Comparison of ENCODE assay signal across 36 cellular contexts in genomic region chr5:147854894-147855773, GRCh38. TPM values are rescaled to one million over a fixed set of nuclear protein-coding genes. Genes with fewer than 3 reads are reported as not detected.
"Had no signal": no experiment of that assay in that cellular context is flagged by ENCODE, and none has a peak within 500 bp of the region (broad histone marks: within the 10 kb centered on the region; RNA-seq: fewer than 3 reads in every experiment).

No MANE protein-coding gene starts in this region.

- H3K27ac ChIP-seq: left ventricle myocardium inferior, neural progenitor cell, neutrophil, parathyroid adenoma, psoas muscle, right atrium auricular region, right lobe of liver, stomach, testis, thyroid gland, transverse colon, upper lobe of left lung, vagina had no signal

- H3K9me3 ChIP-seq: left ventricle myocardium inferior, neutrophil, psoas muscle, right atrium auricular region, right lobe of liver, stomach, testis, thyroid gland, transverse colon, upper lobe of left lung, vagina had no signal

- ATAC-seq: natural killer cell; psoas muscle; stimulated activated memory B cell treated with anti-CD40 and anti-IgM and Interleukin-4, amounts not matched to agents 10 μg/mL and 1 μg/mL and 100 μg/mL, for 72 hours; stimulated activated naive CD8-positive, alpha-beta T cell treated with anti-CD3 and anti-CD28 coated beads, Interleukin-15, Interleukin-2, amounts not matched to agents 100 U/mL and 50 U/mL, for 24 hours had no signal

- H3K4me1 Mint-ChIP-seq: naive B cell; nephron progenitor cell; neural progenitor cell; stimulated activated memory B cell treated with anti-CD40 and anti-IgM and Interleukin-4, amounts not matched to agents 10 μg/mL and 1 μg/mL and 100 μg/mL, for 72 hours had no signal

- H3K4me1 ChIP-seq: left ventricle myocardium inferior, parathyroid adenoma, psoas muscle, right atrium auricular region, testis, thyroid gland, upper lobe of left lung, vagina had no signal

- H3K4me3 Mint-ChIP-seq: mesothelial cell of epicardium; naive B cell; natural killer cell; nephron progenitor cell; neural progenitor cell; stimulated activated memory B cell treated with anti-CD40 and anti-IgM and Interleukin-4, amounts not matched to agents 10 μg/mL and 1 μg/mL and 100 μg/mL, for 72 hours had no signal

- H3K27me3 Mint-ChIP-seq: stimulated activated memory B cell treated with anti-CD40 and anti-IgM and Interleukin-4, amounts not matched to agents 10 μg/mL and 1 μg/mL and 100 μg/mL, for 72 hours had no signal

- H2AFZ ChIP-seq: neural progenitor cell, parathyroid adenoma had no signal

- H3K9me3 Mint-ChIP-seq: mesothelial cell of epicardium; naive B cell; natural killer cell; nephron progenitor cell; neural progenitor cell; stimulated activated memory B cell treated with anti-CD40 and anti-IgM and Interleukin-4, amounts not matched to agents 10 μg/mL and 1 μg/mL and 100 μg/mL, for 72 hours had no signal

- H3K36me3 ChIP-seq: left ventricle myocardium inferior, neural progenitor cell, neutrophil, right atrium auricular region, right lobe of liver, stomach, thyroid gland, transverse colon, upper lobe of left lung, vagina had no signal

- H3K36me3 Mint-ChIP-seq: mesothelial cell of epicardium; naive B cell; natural killer cell; neural progenitor cell; stimulated activated memory B cell treated with anti-CD40 and anti-IgM and Interleukin-4, amounts not matched to agents 10 μg/mL and 1 μg/mL and 100 μg/mL, for 72 hours had no signal

- H3K27me3 ChIP-seq: neural progenitor cell, neutrophil, right atrium auricular region, right lobe of liver, stomach, testis, thyroid gland, transverse colon, upper lobe of left lung, vagina had no signal

- H3K9ac ChIP-seq: neural progenitor cell, parathyroid adenoma had no signal

- H3K4me3 ChIP-seq: left ventricle myocardium inferior, lung, neural progenitor cell, psoas muscle, right atrium auricular region, right lobe of liver, smooth muscle cell, stomach, testis, thyroid gland, transverse colon, upper lobe of left lung, vagina had no signal

- H3K4me2 ChIP-seq: neural progenitor cell, smooth muscle cell had no signal

- H3K27ac Mint-ChIP-seq: mesothelial cell of epicardium; naive B cell; natural killer cell; nephron progenitor cell; neural progenitor cell; stimulated activated memory B cell treated with anti-CD40 and anti-IgM and Interleukin-4, amounts not matched to agents 10 μg/mL and 1 μg/mL and 100 μg/mL, for 72 hours had no signal

- DNase-seq: islet precursor cell; left ventricle myocardium inferior; mesendoderm; naive B cell; natural killer cell; nephron progenitor cell; occipital lobe; psoas muscle; right lobe of liver; stimulated activated CD4-positive, alpha-beta T cell treated with anti-CD3 and anti-CD28 coated beads, Interleukin-1b, Interleukin-23, amount 100 ng/mL, for 48 hours; stimulated activated CD4-positive, alpha-beta T cell treated with anti-CD3 and anti-CD28 coated beads, Interleukin-2, amount 100 ng/mL, for 48 hours; stimulated activated CD4-positive, alpha-beta T cell treated with anti-CD3 and anti-CD28 coated beads, Interleukin-4, amount 100 ng/mL, for 4 hours; stimulated activated CD8-positive, alpha-beta memory T cell treated with anti-CD3 and anti-CD28 coated beads, Interleukin-4, amount 100 ng/mL, for 48 hours; stimulated activated naive CD8-positive, alpha-beta T cell treated with anti-CD3 and anti-CD28 coated beads, Interleukin-15, Interleukin-2, amounts not matched to agents 100 U/mL and 50 U/mL, for 24 hours; stomach; testis; thyroid gland; transverse colon; upper lobe of left lung had no signal

- H3K79me2 ChIP-seq: parathyroid adenoma had no signal

RNA-seq across cellular contexts. Expression of gene SCGB3A2, which starts 23.4 kb away (rescaled TPM):
- total RNA-seq: kidney epithelial cell, left ventricle myocardium inferior, lower leg skin, mesothelial cell of epicardium, mononuclear cell, occipital lobe, osteocyte, posterior vena cava, psoas muscle, renal cortical epithelial cell, right atrium auricular region, right lobe of liver, skeletal muscle tissue, testis, thyroid gland, transverse colon, urinary bladder, vagina had no signal
- polyA plus RNA-seq: stomach, urinary bladder had no signal

RNA-seq across cellular contexts. Expression of gene SPINK1, which starts 23.7 kb away (rescaled TPM):
- total RNA-seq: kidney epithelial cell, natural killer cell, occipital lobe, osteocyte, right atrium auricular region, skeletal muscle tissue, smooth muscle cell, testis, thyroid gland, vagina had no signal

RNA-seq across cellular contexts. Expression of gene C5orf46, which starts 51.2 kb away (rescaled TPM):
- total RNA-seq: lung, mononuclear cell, natural killer cell, occipital lobe, osteocyte, psoas muscle, skeletal muscle tissue, stomach, thyroid gland, transverse colon, upper lobe of left lung, vagina had no signal
- polyA plus RNA-seq: lung, psoas muscle, stomach, urinary bladder had no signal
